Comparison of ENCODE assay signal across 21 cellular contexts in genomic region chr16:79618712-79619050, GRCh38. TPM values are rescaled to one million over a fixed set of nuclear protein-coding genes. Genes with fewer than 3 reads are reported as not detected.
A peak's percentile ranks its signal among the peaks of the same experiment; 100 is the strongest.
DNase-seq lines count a peak whose midpoint lies in the region; ATAC-seq lines count a peak whose summit lies in the region.
"Had no signal": no experiment of that assay in that cellular context is flagged by ENCODE, and none has a peak within 500 bp of the region (broad histone marks: within the 10 kb centered on the region; RNA-seq: fewer than 3 reads in every experiment).

No MANE protein-coding gene starts in this region.

- peak overlapping the region; percentile 48 for H3K27ac ChIP-seq in CD4-positive, CD25-positive, alpha-beta regulatory T cell (ENCODE audit: insufficient read depth, low read length, poor library complexity, severe bottlenecking)
- H3K27ac ChIP-seq: cardiac muscle cell, thoracic aorta had no signal

- H3K27me3 Mint-ChIP-seq in CD4-positive, CD25-positive, alpha-beta regulatory T cell: peaks cover 4% of the 10 kb centered on the region
- H3K27me3 Mint-ChIP-seq in T-helper 17 cell: no peaks in the 10 kb centered on the region
- peaks cover 21% of the 10 kb centered on the region for H3K27me3 Mint-ChIP-seq in activated T-helper 2 cell treated with anti-CD3 and anti-CD28 coated beads, Interferon-gamma antibody, Interleukin-2, Interleukin-4, amounts not matched to agents 10 μg/mL and 5 μg/mL and 100 μg/mL, durations not matched to agents 14 hours and 24 hours and 36 hours (ENCODE audit: low read depth)
- H3K27me3 Mint-ChIP-seq: activated naive CD4-positive, alpha-beta T cell treated with anti-CD3 and anti-CD28 coated beads, Interleukin-2, amount 50 U/mL, for 24 hours had no signal

- peaks cover 22% of the 10 kb centered on the region for H3K4me1 ChIP-seq in CD4-positive, CD25-positive, alpha-beta regulatory T cell (ENCODE audit: control insufficient read depth, insufficient read depth, low read length, poor library complexity, severe bottlenecking)

- peak overlapping the region; percentile 62 to 96 (median 88) for H3K27ac Mint-ChIP-seq in CD4-positive, CD25-positive, alpha-beta regulatory T cell
- H3K27ac Mint-ChIP-seq in T-helper 17 cell: peak overlapping the region; percentile 68
- peak overlapping the region; percentile 86 for H3K27ac Mint-ChIP-seq in activated T-helper 2 cell treated with anti-CD3 and anti-CD28 coated beads, Interferon-gamma antibody, Interleukin-2, Interleukin-4, amounts not matched to agents 10 μg/mL and 5 μg/mL and 100 μg/mL, durations not matched to agents 14 hours and 24 hours and 36 hours
- H3K27ac Mint-ChIP-seq: activated naive CD4-positive, alpha-beta T cell treated with anti-CD3 and anti-CD28 coated beads, Interleukin-2, amount 50 U/mL, for 24 hours; progenitor cell of endocrine pancreas had no signal

- peaks cover 0 to 50% (median 21%) of the 10 kb centered on the region in 4 donors for H3K4me1 Mint-ChIP-seq in CD4-positive, CD25-positive, alpha-beta regulatory T cell
- H3K4me1 Mint-ChIP-seq in T-helper 17 cell: peaks cover 24% of the 10 kb centered on the region
- H3K4me1 Mint-ChIP-seq in activated T-helper 2 cell treated with anti-CD3 and anti-CD28 coated beads, Interferon-gamma antibody, Interleukin-2, Interleukin-4, amounts not matched to agents 10 μg/mL and 5 μg/mL and 100 μg/mL, durations not matched to agents 14 hours and 24 hours and 36 hours (ENCODE audit: low read depth): peaks cover 60% of the 10 kb centered on the region

- intact Hi-C loops in activated T-helper 2 cell treated with anti-CD3 and anti-CD28 coated beads, Interferon-gamma antibody, Interleukin-2, Interleukin-4, amounts not matched to agents 10 μg/mL and 5 μg/mL and 100 μg/mL, durations not matched to agents 14 hours and 24 hours and 36 hours (cut with micrococcal nuclease): loop anchor here (1.0 to 5.0 kb wide), 4 partner anchors 10 to 224 kb away; no protein-coding TSS in a partner anchor

- ATAC-seq in CD4-positive, CD25-positive, alpha-beta regulatory T cell (ENCODE audit: low read depth in 2 of 2): peak in 1 of 2 donors; percentile 13
- ATAC-seq in T-helper 17 cell (peak; percentile 49), HG03469 (IDR thresholded peaks at IDR 0.05; ENCODE audit: unreplicated experiment) (no peak)
- ATAC-seq: naive thymus-derived CD8-positive, alpha-beta T cell had no signal

- peaks cover 0 to 3% (median 0%) of the 10 kb centered on the region in 7 donors for H3K9me3 Mint-ChIP-seq in CD4-positive, CD25-positive, alpha-beta regulatory T cell
- peaks cover 13% of the 10 kb centered on the region for H3K9me3 Mint-ChIP-seq in activated T-helper 2 cell treated with anti-CD3 and anti-CD28 coated beads, Interferon-gamma antibody, Interleukin-2, Interleukin-4, amounts not matched to agents 10 μg/mL and 5 μg/mL and 100 μg/mL, durations not matched to agents 14 hours and 24 hours and 36 hours
- H3K9me3 Mint-ChIP-seq: activated naive CD4-positive, alpha-beta T cell treated with anti-CD3 and anti-CD28 coated beads, Interleukin-2, amount 50 U/mL, for 24 hours; naive thymus-derived CD8-positive, alpha-beta T cell had no signal

- no peaks in the 10 kb centered on the region for H3K36me3 ChIP-seq in CD4-positive, CD25-positive, alpha-beta regulatory T cell (ENCODE audit: control insufficient read depth, insufficient read depth, low read length)
- H3K36me3 ChIP-seq: cardiac muscle cell, thoracic aorta had no signal

- H3K36me3 Mint-ChIP-seq in CD4-positive, CD25-positive, alpha-beta regulatory T cell: no peaks in the 10 kb centered on the region
- H3K36me3 Mint-ChIP-seq in T-helper 17 cell (ENCODE audit: low read depth): no peaks in the 10 kb centered on the region
- H3K36me3 Mint-ChIP-seq in activated T-helper 2 cell treated with anti-CD3 and anti-CD28 coated beads, Interferon-gamma antibody, Interleukin-2, Interleukin-4, amounts not matched to agents 10 μg/mL and 5 μg/mL and 100 μg/mL, durations not matched to agents 14 hours and 24 hours and 36 hours (ENCODE audit: low read depth): peaks cover 3% of the 10 kb centered on the region
- H3K36me3 Mint-ChIP-seq: activated naive CD4-positive, alpha-beta T cell treated with anti-CD3 and anti-CD28 coated beads, Interleukin-2, amount 50 U/mL, for 24 hours; naive thymus-derived CD8-positive, alpha-beta T cell had no signal

- H3K27me3 ChIP-seq in CD4-positive, CD25-positive, alpha-beta regulatory T cell (ENCODE audit: control insufficient read depth, insufficient read depth, low read length): no peaks in the 10 kb centered on the region

- peak overlapping the region; percentile 22 for H3K4me3 ChIP-seq in CD4-positive, CD25-positive, alpha-beta regulatory T cell (ENCODE audit: low read depth, low read length)
- H3K4me3 ChIP-seq: cardiac muscle cell, smooth muscle cell, thoracic aorta had no signal

- H3K9me3 ChIP-seq in CD4-positive, CD25-positive, alpha-beta regulatory T cell (ENCODE audit: control insufficient read depth in 2 of 2, low read length in 2 of 2): no peaks in the 10 kb centered on the region
- H3K9me3 ChIP-seq in T-helper 17 cell (ENCODE audit: control insufficient read depth, low read length, poor library complexity, severe bottlenecking): no peaks in the 10 kb centered on the region
- H3K9me3 ChIP-seq: thoracic aorta had no signal

- peak in 1 of 3 donors; percentile 57 for DNase-seq in CD4-positive, CD25-positive, alpha-beta regulatory T cell
- no peak for DNase-seq in T-helper 17 cell
- peak; percentile 21 for DNase-seq in activated T-helper 2 cell treated with anti-CD3 and anti-CD28 coated beads, Interferon-gamma antibody, Interleukin-2, Interleukin-4, amounts not matched to agents 10 μg/mL and 5 μg/mL and 100 μg/mL, durations not matched to agents 14 hours and 24 hours and 36 hours (ENCODE audit: low spot score)
- peak; percentile 43 for DNase-seq in stimulated activated CD4-positive, alpha-beta T cell treated with anti-CD3 and anti-CD28 coated beads, Interleukin-12 subunit alpha, Interleukin-12 subunit beta, amount 100 ng/mL, for 4 hours
- no peak for DNase-seq in medulla oblongata (ENCODE audit: extremely low spot score)
- DNase-seq in SHP77 (lab: John Stamatoyannopoulos, UW): no peak
- no peak for DNase-seq in HuH-7.5 (ENCODE audit: low spot score)
- DNase-seq: EL; head of caudate nucleus; islet precursor cell; KBM-7; naive thymus-derived CD8-positive, alpha-beta T cell; NCI-H1092; NCI-H2171; RPMI8226 had no signal

- peak overlapping the region in 3 of 4 donors; percentile 13 to 66 (median 33) for H3K4me3 Mint-ChIP-seq in CD4-positive, CD25-positive, alpha-beta regulatory T cell
- H3K4me3 Mint-ChIP-seq in T-helper 17 cell: no peak overlapping the region
- peak overlapping the region; percentile 54 for H3K4me3 Mint-ChIP-seq in activated T-helper 2 cell treated with anti-CD3 and anti-CD28 coated beads, Interferon-gamma antibody, Interleukin-2, Interleukin-4, amounts not matched to agents 10 μg/mL and 5 μg/mL and 100 μg/mL, durations not matched to agents 14 hours and 24 hours and 36 hours (ENCODE audit: low read depth)
- H3K4me3 Mint-ChIP-seq: activated naive CD4-positive, alpha-beta T cell treated with anti-CD3 and anti-CD28 coated beads, Interleukin-2, amount 50 U/mL, for 24 hours; naive thymus-derived CD8-positive, alpha-beta T cell had no signal

RNA-seq across cellular contexts. Expression of gene MAF, which starts 18.1 kb away (rescaled TPM):
- 120 TPM for total RNA-seq in CD4-positive, CD25-positive, alpha-beta regulatory T cell
- polyA plus RNA-seq in CD4-positive, CD25-positive, alpha-beta regulatory T cell: 1 to 10 TPM; 1.4 to 4.2 (median 2.8) TPM
- 100 to 1,000 TPM; 130 to 139 TPM for total RNA-seq in T-helper 17 cell
- total RNA-seq in activated T-helper 2 cell treated with anti-CD3 and anti-CD28 coated beads, Interferon-gamma antibody, Interleukin-2, Interleukin-4, amounts not matched to agents 10 μg/mL and 5 μg/mL and 100 μg/mL, durations not matched to agents 14 hours and 24 hours and 36 hours: 73.6 and 74.2 TPM in 2 replicates

Comparison
In these comparisons a context has a peak if more than half of its experiments do, and no peak if none do; other contexts are left out.
1. DNase-seq: peak in activated T-helper 2 cell treated with anti-CD3 and anti-CD28 coated beads, Interferon-gamma antibody, Interleukin-2, Interleukin-4, amounts not matched to agents 10 μg/mL and 5 μg/mL and 100 μg/mL, durations not matched to agents 14 hours and 24 hours and 36 hours (single experiment) and stimulated activated CD4-positive, alpha-beta T cell treated with anti-CD3 and anti-CD28 coated beads, Interleukin-12 subunit alpha, Interleukin-12 subunit beta, amount 100 ng/mL, for 4 hours (single experiment); none in T-helper 17 cell (0 of 3), medulla oblongata (single experiment), SHP77 (0 of 2) and HuH-7.5 (single experiment).
2. Peak in every context shown above with its lines, with median percentiles within 50 percentile points of each other: H3K27ac Mint-ChIP-seq.